Comparison of ENCODE assay signal across 13 cellular contexts in the genomic region with DNA sequence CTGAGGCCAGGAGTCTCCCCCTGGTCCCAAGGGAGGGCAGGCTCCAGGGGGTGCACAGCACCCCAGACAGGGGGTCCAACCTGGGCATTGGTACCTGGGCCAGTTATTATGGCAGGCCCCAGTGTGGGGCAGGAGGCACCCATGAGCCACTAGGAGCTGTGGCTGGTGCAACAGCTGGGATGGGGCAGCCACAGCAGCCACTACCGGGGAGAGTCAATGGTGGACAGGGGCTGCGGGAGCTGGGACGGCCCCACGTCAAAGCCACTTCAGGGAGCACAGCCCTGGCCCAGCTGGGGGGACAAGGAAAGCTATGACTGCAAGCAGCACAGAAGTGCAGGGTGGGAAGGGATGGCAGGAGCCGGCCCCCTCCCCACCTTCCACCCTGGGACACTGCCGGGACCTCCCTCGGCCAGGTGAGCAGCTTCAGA.
"Had no signal": no experiment of that assay in that cellular context is flagged by ENCODE, and none has a peak within 500 bp of the region (broad histone marks: within the 10 kb centered on the region; RNA-seq: fewer than 3 reads in every experiment).

No MANE protein-coding gene starts in this region.

- H3K36me3 ChIP-seq: brain microvascular endothelial cell, thyroid gland had no signal

- H3K9me3 Mint-ChIP-seq: natural killer cell treated with Interleukin-12 subunit alpha and Interleukin-12 subunit beta and Interleukin-15 and Interleukin-18, amount 100 ng/mL, for 72 hours; stimulated activated naive CD8-positive, alpha-beta T cell treated with anti-CD3 and anti-CD28 coated beads, Interleukin-15, amount 100 ng/mL, for 72 hours had no signal

- H3K4me3 Mint-ChIP-seq: natural killer cell treated with Interleukin-12 subunit alpha and Interleukin-12 subunit beta and Interleukin-15 and Interleukin-18, amount 100 ng/mL, for 72 hours; stimulated activated naive CD8-positive, alpha-beta T cell treated with anti-CD3 and anti-CD28 coated beads, Interleukin-15, amount 100 ng/mL, for 72 hours had no signal

- DNase-seq: activated T-cell treated with anti-CD3 and anti-CD28 coated beads, Interleukin-2, amount 50 U/mL, for 1 hour; amniotic stem cell; brain microvascular endothelial cell; esophagus squamous epithelium; mesenchymal stem cell; stimulated activated CD4-positive, alpha-beta T cell treated with anti-CD3 and anti-CD28 coated beads, Interleukin-2, amount 100 ng/mL, for 48 hours; stimulated activated naive CD8-positive, alpha-beta T cell treated with anti-CD3 and anti-CD28 coated beads, Interleukin-15, amount 100 ng/mL, for 72 hours; thyroid gland had no signal

- H3K36me3 Mint-ChIP-seq: natural killer cell treated with Interleukin-12 subunit alpha and Interleukin-12 subunit beta and Interleukin-15 and Interleukin-18, amount 100 ng/mL, for 72 hours had no signal

- H3K27me3 Mint-ChIP-seq: natural killer cell treated with Interleukin-12 subunit alpha and Interleukin-12 subunit beta and Interleukin-15 and Interleukin-18, amount 100 ng/mL, for 72 hours; T-helper 17 cell had no signal

- H3K27ac ChIP-seq: brain microvascular endothelial cell, esophagus squamous epithelium, left lung, psoas muscle, thyroid gland had no signal

- H3K27ac Mint-ChIP-seq: natural killer cell treated with Interleukin-12 subunit alpha and Interleukin-12 subunit beta and Interleukin-15 and Interleukin-18, amount 100 ng/mL, for 72 hours; stimulated activated naive CD8-positive, alpha-beta T cell treated with anti-CD3 and anti-CD28 coated beads, Interleukin-15, amount 100 ng/mL, for 72 hours; T-helper 17 cell had no signal

- H3K4me3 ChIP-seq: esophagus squamous epithelium, left lung, psoas muscle, thyroid gland had no signal

- H3K9me3 ChIP-seq: esophagus squamous epithelium, left lung, psoas muscle, thyroid gland had no signal

- ATAC-seq: activated CD4-positive, CD25-positive, alpha-beta regulatory T cell treated with anti-CD3 and anti-CD28 coated beads, Interleukin-2, amount 50 U/mL, for 24 hours; left lung; natural killer cell treated with Interleukin-12 subunit alpha and Interleukin-12 subunit beta and Interleukin-15 and Interleukin-18, amount 100 ng/mL, for 72 hours; stimulated activated naive CD8-positive, alpha-beta T cell treated with anti-CD3 and anti-CD28 coated beads, Interleukin-15, amount 100 ng/mL, for 72 hours; T-helper 17 cell had no signal
